ENCODE assay signal across 29 cellular contexts in the genomic region with DNA sequence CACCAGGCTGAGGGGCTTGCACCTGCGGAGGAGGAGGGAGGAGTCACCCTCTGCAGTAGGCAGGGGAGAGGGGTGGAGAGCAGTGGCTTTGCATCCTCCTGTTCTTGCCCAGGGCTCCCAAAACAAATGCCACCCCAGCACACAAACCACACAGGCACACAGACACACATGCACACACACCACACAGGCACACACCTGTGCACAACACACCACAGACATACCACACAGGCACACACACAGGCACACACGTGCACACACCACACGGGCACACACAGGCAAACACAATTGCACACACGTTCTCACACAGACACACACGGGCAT. TPM values are rescaled to one million over a fixed set of nuclear protein-coding genes. Genes with fewer than 3 reads are reported as not detected.
"Had no signal": no experiment of that assay in that cellular context is flagged by ENCODE, and none has a peak within 500 bp of the region (broad histone marks: within the 10 kb centered on the region; RNA-seq: fewer than 3 reads in every experiment).

No MANE protein-coding gene starts in this region.

- ATAC-seq: activated CD4-positive, CD25-positive, alpha-beta regulatory T cell treated with anti-CD3 and anti-CD28 coated beads, Interleukin-2, amount 50 U/mL, for 24 hours; activated CD8-positive, alpha-beta T cell treated with anti-CD3 and anti-CD28 coated beads, Interleukin-2, amount 10 ng/mL, durations not matched to agents 7 days and 5 days; Right ventricle myocardium inferior had no signal

- H3K27me3 ChIP-seq: adrenal gland had no signal

- H3K36me3 ChIP-seq: adrenal gland, breast epithelium, WERI-Rb-1 had no signal

- H3K4me3 ChIP-seq: adrenal gland, breast epithelium, SK-N-MC had no signal

- H3K9me3 ChIP-seq: adrenal gland, breast epithelium had no signal

- DNase-seq: activated CD4-positive, alpha-beta T cell treated with anti-CD3 and anti-CD28 coated beads for 4 hours; activated CD4-positive, alpha-beta T cell treated with anti-CD3 and anti-CD28 coated beads, Interleukin-2, amount 50 U/mL, for 4 hours; activated CD8-positive, alpha-beta memory T cell treated with anti-CD3 and anti-CD28 coated beads, Interleukin-2, amount 50 U/mL, for 48 hours; activated CD8-positive, alpha-beta T cell treated with anti-CD3 and anti-CD28 coated beads, Interleukin-2, amount 10 ng/mL, durations not matched to agents 7 days and 5 days; activated naive CD4-positive, alpha-beta T cell treated with anti-CD3 and anti-CD28 coated beads, Interleukin-2, amount 50 U/mL, for 16 hours; activated naive CD8-positive, alpha-beta T cell treated with anti-CD3 and anti-CD28 coated beads, Interleukin-2, amount 10 ng/mL, durations not matched to agents 7 days and 5 days; activated T-cell treated with anti-CD3 and anti-CD28 coated beads, Interleukin-2, amount 50 U/mL, for 1 hour; adrenal gland; anterior cingulate cortex; central memory CD4-positive, alpha-beta T cell; MV-4-11; NCI-H1092 treated with DMSO at 0.1 percent for 48 hours; NCI-H1417 treated with DMSO at 0.1 percent for 48 hours; NCI-H1694; NCI-H2029; NCI-H2107; NCI-H2171 treated with DMSO at 0.1 percent for 48 hours; NCI-H226; NCI-H526; NCI-H82; T-helper 1 cell; WERI-Rb-1 had no signal

- H3K27ac ChIP-seq: adrenal gland, breast epithelium, SK-N-MC, WERI-Rb-1 had no signal

- H3K4me1 ChIP-seq: adrenal gland, breast epithelium had no signal

RNA-seq across cellular contexts. Expression of a gene that starts 46.4 kb away (rescaled TPM):
- total RNA-seq: activated naive CD8-positive, alpha-beta T cell treated with anti-CD3 and anti-CD28 coated beads, Interleukin-2, amount 10 ng/mL, durations not matched to agents 7 days and 5 days; MCF 10A; Right ventricle myocardium inferior; RPMI7951; T-helper 2 cell treated with Interferon-gamma antibody and Interleukin-4, amounts not matched to agents 100 ng/mL and 5 ng/mL, for 36 hours had no signal
